ENCODE assay signal across 17 cellular contexts in the genomic region with DNA sequence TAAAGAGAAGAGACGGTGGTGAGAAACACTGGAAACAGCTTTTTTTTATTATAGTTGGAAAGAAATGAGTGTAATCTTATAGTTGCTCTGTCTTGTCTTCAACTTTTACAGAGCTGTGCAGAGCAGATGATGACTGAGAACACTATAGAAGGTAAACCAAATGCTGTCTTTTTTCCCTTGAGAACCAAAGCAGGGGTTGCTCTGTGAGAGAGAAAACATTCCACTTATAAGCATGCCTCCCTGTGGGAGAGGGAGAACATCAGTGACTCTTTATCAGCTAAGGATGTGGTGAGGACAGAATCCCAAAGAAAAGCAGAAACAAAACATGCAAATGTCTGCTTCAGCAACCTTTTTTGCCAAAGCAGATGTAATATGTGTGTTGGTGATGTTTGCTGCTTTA.
DNase-seq lines count a peak whose midpoint lies in the region; ATAC-seq, FAIRE-seq and TF ChIP-seq lines count a peak whose summit lies in the region.
"Had no signal": no experiment of that assay in that cellular context is flagged by ENCODE, and none has a peak within 500 bp of the region (broad histone marks: within the 10 kb centered on the region; RNA-seq: fewer than 3 reads in every experiment).

No MANE protein-coding gene starts in this region.

- POLR2A ChIA-PET in naive thymus-derived CD8-positive, alpha-beta T cell (lab: Charles Lee): no interaction called here

- peaks cover 4% of the 10 kb centered on the region for H3K4me1 Mint-ChIP-seq in astrocyte (ENCODE audit: low read depth, unreplicated experiment)
- H3K4me1 Mint-ChIP-seq in chondrocyte (ENCODE audit: low read depth): peaks cover 35% of the 10 kb centered on the region
- H3K4me1 Mint-ChIP-seq in naive thymus-derived CD8-positive, alpha-beta T cell: peaks cover 0 to 2% (median 0%) of the 10 kb centered on the region in 4 donors
- H3K4me1 Mint-ChIP-seq: CD4-positive, CD25-positive, alpha-beta regulatory T cell had no signal

- DNase-seq in astrocyte (ENCODE audit: low read depth) (no peak), chondrocyte (ENCODE audit: low spot score) (no peak), mesenchymal stem cell (peak; percentile 11), smooth muscle cell of the brain vasculature (ENCODE audit: low read depth, low spot score) (peak; percentile 35), caudate nucleus (lab: John Stamatoyannopoulos, UW) (no peak), small intestine (no peak)
- no peak for DNase-seq in naive thymus-derived CD8-positive, alpha-beta T cell
- DNase-seq: ACHN; Calu3; CD4-positive, CD25-positive, alpha-beta regulatory T cell; DMS 273 treated with DMSO at 0.1 percent for 48 hours; HCEC 1CT; HFFc6 had no signal

- WGBS in mesenchymal stem cell: 82% methylated on average over 1 of the region's 1 CpG
- 69 to 78% (median 70%) methylated on average over 1 of the region's 1 CpG for WGBS in small intestine, 3 donors

- TF ChIP-seq CTCF in astrocyte (IDR thresholded peaks at IDR 0.05; ENCODE audit: insufficient read depth, low read depth, low read length) (no peak), chondrocyte (IDR thresholded peaks at IDR 0.05) (no peak)

- H3K14ac ChIP-seq in mesenchymal stem cell (ENCODE audit: low read length in 2 of 2): no peak overlapping the region

- H3K4me1 ChIP-seq in astrocyte (ENCODE audit: insufficient read depth, low read length): no peaks in the 10 kb centered on the region
- no peaks in the 10 kb centered on the region for H3K4me1 ChIP-seq in mesenchymal stem cell (ENCODE audit: control insufficient read depth, insufficient read depth, low read depth, low read length)
- H3K4me1 ChIP-seq in small intestine (ENCODE audit: control insufficient read depth in 2 of 2, insufficient read depth in 1 of 2, low read depth in 1 of 2, low read length in 1 of 2): no peaks in the 10 kb centered on the region

- H3K36me3 Mint-ChIP-seq in astrocyte (ENCODE audit: low read depth, unreplicated experiment) (no peaks in the 10 kb centered on the region), chondrocyte (ENCODE audit: low read depth) (no peaks in the 10 kb centered on the region)
- H3K36me3 Mint-ChIP-seq in naive thymus-derived CD8-positive, alpha-beta T cell: no peaks in the 10 kb centered on the region
- H3K36me3 Mint-ChIP-seq: CD4-positive, CD25-positive, alpha-beta regulatory T cell had no signal

- no peaks in the 10 kb centered on the region for H3K79me1 ChIP-seq in mesenchymal stem cell (replicated peaks; ENCODE audit: low read length, poor library complexity, severe bottlenecking)

- H2BK15ac ChIP-seq in mesenchymal stem cell (ENCODE audit: low read depth, poor library complexity, severe bottlenecking): no peak overlapping the region

- no peak overlapping the region for H3K23ac ChIP-seq in mesenchymal stem cell (ENCODE audit: low read length in 2 of 2)

- no peak overlapping the region for H2BK12ac ChIP-seq in mesenchymal stem cell (ENCODE audit: low read length in 2 of 2)

- no peak overlapping the region for H2BK120ac ChIP-seq in mesenchymal stem cell (ENCODE audit: low read depth, low read length)

- no peaks in the 10 kb centered on the region for H3K9me3 ChIP-seq in astrocyte (ENCODE audit: insufficient read depth, low read depth, low read length)
- H3K9me3 ChIP-seq in mesenchymal stem cell (ENCODE audit: control insufficient read depth, low read length): no peaks in the 10 kb centered on the region
- no peaks in the 10 kb centered on the region for H3K9me3 ChIP-seq in small intestine (ENCODE audit: control insufficient read depth, low read depth)

- H3K27ac ChIP-seq in astrocyte (ENCODE audit: low read depth, low read length): peak overlapping the region; percentile 28
- no peak overlapping the region for H3K27ac ChIP-seq in mesenchymal stem cell (ENCODE audit: low read length, poor library complexity, severe bottlenecking)
- H3K27ac ChIP-seq in caudate nucleus (ENCODE audit: low read depth, low read length): no peak overlapping the region
- H3K27ac ChIP-seq in small intestine (ENCODE audit: low read depth in 1 of 2, low read length in 1 of 2): no peak overlapping the region
- H3K27ac ChIP-seq: BLaER1 treated with 17β-estradiol and CSF1 and Interleukin-3, amounts not matched to agents 10 nM and 100 nM; HL-60 had no signal

- FAIRE-seq in astrocyte (lab: Jason Lieb, UNC): no peak
- no peak for FAIRE-seq in small intestine (lab: Jason Lieb, UNC)
- FAIRE-seq: H1 had no signal

- H3K27me3 ChIP-seq in astrocyte (ENCODE audit: insufficient read depth, low read length): no peaks in the 10 kb centered on the region
- peaks cover 0 to 9% of the 10 kb centered on the region in 2 experiments for H3K27me3 ChIP-seq in mesenchymal stem cell (ENCODE audit: control insufficient read depth in 1 of 2, insufficient read depth in 1 of 2, low read length in 2 of 2)
- H3K27me3 ChIP-seq in small intestine (ENCODE audit: control insufficient read depth in 2 of 2, insufficient read depth in 2 of 2, low read length in 2 of 2): no peaks in the 10 kb centered on the region
- H3K27me3 ChIP-seq: BLaER1 treated with 17β-estradiol and CSF1 and Interleukin-3, amounts not matched to agents 10 nM and 100 nM had no signal

- H3K9me3 Mint-ChIP-seq in astrocyte (ENCODE audit: unreplicated experiment) (no peaks in the 10 kb centered on the region), chondrocyte (ENCODE audit: low read depth) (no peaks in the 10 kb centered on the region)
- H3K9me3 Mint-ChIP-seq in naive thymus-derived CD8-positive, alpha-beta T cell: peaks cover 0 to 4% (median 0%) of the 10 kb centered on the region in 9 donors

- no peak overlapping the region for H4K91ac ChIP-seq in mesenchymal stem cell (ENCODE audit: low read length)

- H3K4ac ChIP-seq in mesenchymal stem cell (ENCODE audit: low read depth in 1 of 2, low read length in 2 of 2): no peak overlapping the region

- no peak overlapping the region for H3K9ac ChIP-seq in astrocyte (ENCODE audit: low read length)
- peak overlapping the region; percentile 10 for H3K9ac ChIP-seq in mesenchymal stem cell (ENCODE audit: low read length)
- H3K9ac ChIP-seq: BLaER1 treated with 17β-estradiol and CSF1 and Interleukin-3, amounts not matched to agents 10 nM and 100 nM had no signal

- no peak overlapping the region for H2BK5ac ChIP-seq in mesenchymal stem cell (ENCODE audit: low read depth, low read length, poor library complexity, severe bottlenecking)

- ATAC-seq in naive thymus-derived CD8-positive, alpha-beta T cell: no peak
- no peak for ATAC-seq in HG03025 (IDR thresholded peaks at IDR 0.05; ENCODE audit: low FRiP score, unreplicated experiment)

- H3K18ac ChIP-seq in mesenchymal stem cell (ENCODE audit: low read depth in 1 of 2, low read length in 2 of 2): no peak overlapping the region

- H3K36me3 ChIP-seq in astrocyte (ENCODE audit: insufficient read depth, low read length): no peaks in the 10 kb centered on the region
- H3K36me3 ChIP-seq in mesenchymal stem cell (ENCODE audit: control insufficient read depth in 1 of 2, insufficient read depth in 2 of 2, low read depth in 1 of 2, low read length in 2 of 2): no peaks in the 10 kb centered on the region
- H3K36me3 ChIP-seq in small intestine (ENCODE audit: control insufficient read depth in 2 of 2, insufficient read depth in 2 of 2, low read length in 2 of 2): no peaks in the 10 kb centered on the region
- H3K36me3 ChIP-seq: BLaER1 treated with 17β-estradiol and CSF1 and Interleukin-3, amounts not matched to agents 10 nM and 100 nM had no signal

- no peaks in the 10 kb centered on the region for H4K20me1 ChIP-seq in astrocyte (ENCODE audit: insufficient read depth, low read length)
- H4K20me1 ChIP-seq: BLaER1 treated with 17β-estradiol and CSF1 and Interleukin-3, amounts not matched to agents 10 nM and 100 nM had no signal

- H3K4me2 ChIP-seq in astrocyte (ENCODE audit: low read length) (no peak overlapping the region), mesenchymal stem cell (ENCODE audit: low read length, poor library complexity, severe bottlenecking) (no peak overlapping the region)

- H3K4me3 ChIP-seq in astrocyte (ENCODE audit: insufficient read depth, low read depth, low read length) (no peak overlapping the region), mesenchymal stem cell (ENCODE audit: insufficient read depth in 1 of 2, low read depth in 1 of 2, low read length in 2 of 2) (no peak overlapping the region), small intestine (ENCODE audit: low read depth in 1 of 2, low read length in 2 of 2) (no peak overlapping the region)
- H3K4me3 ChIP-seq: BLaER1 treated with 17β-estradiol and CSF1 and Interleukin-3, amounts not matched to agents 10 nM and 100 nM had no signal

- no peak overlapping the region for H4K8ac ChIP-seq in mesenchymal stem cell (ENCODE audit: low read length)

- peaks cover 5% of the 10 kb centered on the region for H3K27me3 Mint-ChIP-seq in astrocyte (ENCODE audit: low read depth, unreplicated experiment)
- no peaks in the 10 kb centered on the region for H3K27me3 Mint-ChIP-seq in chondrocyte (ENCODE audit: low read depth)
- H3K27me3 Mint-ChIP-seq in naive thymus-derived CD8-positive, alpha-beta T cell: peaks cover 2 to 34% (median 11%) of the 10 kb centered on the region in 5 donors
- H3K27me3 Mint-ChIP-seq: CD4-positive, CD25-positive, alpha-beta regulatory T cell had no signal

- no peak overlapping the region for H2AK5ac ChIP-seq in mesenchymal stem cell (ENCODE audit: low read length, severe bottlenecking)

- H3K4me3 Mint-ChIP-seq in astrocyte (ENCODE audit: unreplicated experiment): no peak overlapping the region
- H3K4me3 Mint-ChIP-seq in chondrocyte (ENCODE audit: unreplicated experiment): no peak overlapping the region
- H3K4me3 Mint-ChIP-seq in naive thymus-derived CD8-positive, alpha-beta T cell: no peak overlapping the region
- H3K4me3 Mint-ChIP-seq: CD4-positive, CD25-positive, alpha-beta regulatory T cell; HFFc6 had no signal

- no peaks in the 10 kb centered on the region for H3K79me2 ChIP-seq in astrocyte (ENCODE audit: insufficient read depth, low read length)

- H3K27ac Mint-ChIP-seq in astrocyte (ENCODE audit: unreplicated experiment) (peak overlapping the region; percentile 27), chondrocyte (ENCODE audit: unreplicated experiment) (peak overlapping the region; percentile 87)
- no peak overlapping the region for H3K27ac Mint-ChIP-seq in naive thymus-derived CD8-positive, alpha-beta T cell
- H3K27ac Mint-ChIP-seq: CD4-positive, CD25-positive, alpha-beta regulatory T cell; HFFc6 had no signal

- H2AFZ ChIP-seq in astrocyte (ENCODE audit: low read depth, low read length): no peak overlapping the region
- no peak overlapping the region for H2AFZ ChIP-seq in mesenchymal stem cell (ENCODE audit: low read depth, low read length)

Comparison
In these comparisons a context has a peak if more than half of its experiments do, and no peak if none do; other contexts are left out.
1. DNase-seq: peak in mesenchymal stem cell (single experiment) and smooth muscle cell of the brain vasculature (single experiment); none in astrocyte (single experiment), chondrocyte (single experiment), naive thymus-derived CD8-positive, alpha-beta T cell (0 of 10), caudate nucleus (0 of 61) and small intestine (single experiment).
2. H3K27ac Mint-ChIP-seq: peak in astrocyte (single experiment) and chondrocyte (single experiment); none in naive thymus-derived CD8-positive, alpha-beta T cell (0 of 10).